ENCODE assay signal across 13 cellular contexts in the genomic region with DNA sequence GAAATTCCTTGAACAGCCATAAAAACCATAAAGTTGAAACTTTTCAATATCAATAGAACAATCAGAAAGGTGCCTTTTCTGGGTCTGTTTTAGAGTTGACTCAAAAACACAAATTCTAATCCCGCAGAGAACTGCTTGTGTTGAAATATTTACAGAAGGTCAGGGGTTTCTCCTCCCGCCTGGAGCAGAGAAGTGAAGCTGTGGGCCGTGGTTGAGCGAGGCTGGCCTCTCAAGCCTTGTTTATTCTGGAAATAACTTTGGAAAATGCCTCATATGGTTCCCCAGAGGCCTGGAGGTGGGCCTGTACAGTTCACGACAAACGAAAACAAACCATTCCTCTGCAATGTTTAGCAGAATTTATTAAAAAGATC.
DNase-seq lines count a peak whose midpoint lies in the region; ATAC-seq, FAIRE-seq and TF ChIP-seq lines count a peak whose summit lies in the region.
"Had no signal": no experiment of that assay in that cellular context is flagged by ENCODE, and none has a peak within 500 bp of the region (broad histone marks: within the 10 kb centered on the region; RNA-seq: fewer than 3 reads in every experiment).

No MANE protein-coding gene starts in this region.

- H3K4me2 ChIP-seq in HepG2 (ENCODE audit: low read depth, low read length), result peak overlapping the region; percentile 63

- TF ChIP-seq EP300 in HepG2 (IDR thresholded peaks at IDR 0.05; ENCODE audit: low read depth in 2 of 2, low read length in 2 of 2) (peak in 1 of 2 experiments; percentile 86; a peak in 2 of 4 replicates), HepG2 (CRISPR knock-in tag; IDR thresholded peaks at IDR 0.05; ENCODE audit: borderline replicate concordance) (no peak; the same call in 1 of the 2 replicates), stomach (IDR thresholded peaks at IDR 0.05) (no peak)

- H3K27me3 ChIP-seq in HepG2 (ENCODE audit: control insufficient read depth in 1 of 2, insufficient read depth in 2 of 2, low read length in 2 of 2), result no peaks in the 10 kb centered on the region
- no peaks in the 10 kb centered on the region for H3K27me3 ChIP-seq in stomach

- H3K36me3 ChIP-seq in HepG2 (replicated peaks in 1 of 2; ENCODE audit: control insufficient read depth in 1 of 2, insufficient read depth in 2 of 2, low read length in 2 of 2) (no peaks in the 10 kb centered on the region), stomach (no peaks in the 10 kb centered on the region)
- H3K36me3 ChIP-seq: neutrophil had no signal

- peak; percentile 87 for FAIRE-seq in HepG2 (lab: Jason Lieb, UNC)

- H3K9ac ChIP-seq in HepG2 (ENCODE audit: insufficient read depth, low read depth, low read length), result peak overlapping the region; percentile 50

- peak; percentile 88 for DNase-seq in H4 (ENCODE audit: low spot score)
- peak; percentile 77 for DNase-seq in cerebellar cortex (ENCODE audit: low spot score)
- DNase-seq in HepG2 (ENCODE audit: low spot score), result peak; percentile 93
- peak; percentile 56 for DNase-seq in stomach
- no peak for DNase-seq in activated T-cell treated with anti-CD3 and anti-CD28 coated beads, Interleukin-2, amount 50 U/mL, for 1 hour
- DNase-seq in NCI-H1436 treated with DMSO at 0.1 percent for 48 hours (lab: John Stamatoyannopoulos, UW), result no peak
- no peak for DNase-seq in RKO (ENCODE audit: low spot score)
- DNase-seq: activated CD8-positive, alpha-beta memory T cell treated with anti-CD3 and anti-CD28 coated beads for 24 hours; effector memory CD4-positive, alpha-beta T cell; PC-3; substantia nigra had no signal

- no TSS peak for BruUV-seq in HepG2 (replicated peaks; lab: Mats Ljungman, UMichigan)

- TF ChIP-seq CTCF in HepG2 (CRISPR knock-in tag; IDR thresholded peaks at IDR 0.05), result no peak
- no peak for TF ChIP-seq CTCF in stomach (IDR thresholded peaks at IDR 0.05)

- H3K79me2 ChIP-seq in HepG2 (ENCODE audit: insufficient read depth, low read length), result peaks cover 3% of the 10 kb centered on the region

- no peaks in the 10 kb centered on the region for H4K20me1 ChIP-seq in HepG2 (ENCODE audit: insufficient read depth, low read length)

- 0% methylated on average over 6 of the region's 6 CpGs for WGBS in HepG2 (ENCODE audit: low lambda C conversion rate)
- 15 to 36% (median 17%) methylated on average over 6 of the region's 6 CpGs for WGBS in stomach, 5 donors

- POLR2A ChIA-PET in HepG2 (lab: Yijun Ruan, JAX), result interaction anchor here (0.6 to 2.6 kb wide), 23 partner anchors 17 to 198 kb away, joined by 3 to 34 read pairs (median 5); partner anchors contain the start of gene ERRFI1

- TF ChIP-seq RAD21 in HepG2 (CRISPR knock-in tag; IDR thresholded peaks at IDR 0.05), result no peak

- ATAC-seq in HepG2, result peak; percentile 78
- ATAC-seq in GM21528 (IDR thresholded peaks at IDR 0.05; ENCODE audit: low FRiP score, unreplicated experiment), result no peak
- ATAC-seq: PC-3 had no signal

- intact Hi-C loops in HepG2 (cut with micrococcal nuclease; ENCODE audit: unreplicated experiment) (no loop called here), stomach (cut with DNase I; ENCODE audit: low total_unique reads) (no loop called here)

- no peak for TF ChIP-seq POLR2A in HepG2 (IDR thresholded peaks at IDR 0.05; ENCODE audit: insufficient read depth in 1 of 2, low read depth in 2 of 2, low read length in 2 of 2)
- TF ChIP-seq POLR2A in stomach (IDR thresholded peaks at IDR 0.05), result no peak

- CTCF ChIA-PET in HepG2 (lab: Yijun Ruan, JAX; ENCODE audit: low intra/inter-chr PET ratio, low total read pairs), result no interaction called here

- H2AFZ ChIP-seq in HepG2 (ENCODE audit: low read length), result no peak overlapping the region

- H3K9me3 ChIP-seq in HepG2 (ENCODE audit: low read length) (no peaks in the 10 kb centered on the region), stomach (no peaks in the 10 kb centered on the region)
- H3K9me3 ChIP-seq: neutrophil had no signal

- H3K4me3 ChIP-seq in HepG2 (replicated peaks in 1 of 3; ENCODE audit: insufficient read depth in 1 of 3, low read depth in 2 of 3, low read length in 3 of 3) (peak overlapping the region in 1 of 3 experiments; percentile 14; a peak in 1 of 6 replicates), stomach (no peak overlapping the region)

- peak overlapping the region; percentile 79 for H3K27ac ChIP-seq in HepG2 (ENCODE audit: extremely low read length, insufficient read depth, low read length)
- peak overlapping the region; percentile 62 to 93 (median 87) for H3K27ac ChIP-seq in stomach
- H3K27ac ChIP-seq: neutrophil had no signal

- peaks cover 88% of the 10 kb centered on the region for H3K4me1 ChIP-seq in HepG2 (ENCODE audit: insufficient read depth, low read length)
- H3K4me1 ChIP-seq in stomach, result peaks cover 43 to 80% (median 56%) of the 10 kb centered on the region in 4 donors

- in situ Hi-C loops in HepG2 (cut with HindIII; ENCODE audit: extremely low pct_ligation_motif_present, low pct_unique_long_range_greater_than_20kb), result no loop called here

TF ChIP-seq in HepG2, 621 proteins besides CTCF, POLR2A, EP300 and RAD21 (continues in another document):
- no peak for TF ChIP-seq MIXL1 (CRISPR knock-in tag; IDR thresholded peaks at IDR 0.05)
- TF ChIP-seq BCL6 (CRISPR knock-in tag; IDR thresholded peaks at IDR 0.05), result peak; percentile 69
- TF ChIP-seq SMARCE1 (IDR thresholded peaks at IDR 0.05; ENCODE audit: borderline replicate concordance), result no peak
- TF ChIP-seq ZNF670 (CRISPR knock-in tag; IDR thresholded peaks at IDR 0.05; ENCODE audit: borderline replicate concordance), result peak; percentile 64; the same call in 1 of the 2 replicates
- TF ChIP-seq ZNF788 (CRISPR knock-in tag; IDR thresholded peaks at IDR 0.05; ENCODE audit: borderline replicate concordance), result no peak
- no peak; the same call in 1 of the 2 replicates for TF ChIP-seq ATF1 (CRISPR knock-in tag; IDR thresholded peaks at IDR 0.05)
- no peak for TF ChIP-seq GTF2F1 (IDR thresholded peaks at IDR 0.05; ENCODE audit: low read length)
- no peak; the same call in 1 of the 2 replicates for TF ChIP-seq ZBTB20 (CRISPR knock-in tag; IDR thresholded peaks at IDR 0.05; ENCODE audit: borderline replicate concordance, low read depth)
- TF ChIP-seq ZNF761 (CRISPR knock-in tag; conservative IDR thresholded peaks at IDR 0.05), result no peak
- TF ChIP-seq TOE1 (CRISPR knock-in tag; IDR thresholded peaks at IDR 0.05), result 0 out of 2 replicates have a peak, but pooled peaks have one; percentile 44
- TF ChIP-seq, protein P1, sequence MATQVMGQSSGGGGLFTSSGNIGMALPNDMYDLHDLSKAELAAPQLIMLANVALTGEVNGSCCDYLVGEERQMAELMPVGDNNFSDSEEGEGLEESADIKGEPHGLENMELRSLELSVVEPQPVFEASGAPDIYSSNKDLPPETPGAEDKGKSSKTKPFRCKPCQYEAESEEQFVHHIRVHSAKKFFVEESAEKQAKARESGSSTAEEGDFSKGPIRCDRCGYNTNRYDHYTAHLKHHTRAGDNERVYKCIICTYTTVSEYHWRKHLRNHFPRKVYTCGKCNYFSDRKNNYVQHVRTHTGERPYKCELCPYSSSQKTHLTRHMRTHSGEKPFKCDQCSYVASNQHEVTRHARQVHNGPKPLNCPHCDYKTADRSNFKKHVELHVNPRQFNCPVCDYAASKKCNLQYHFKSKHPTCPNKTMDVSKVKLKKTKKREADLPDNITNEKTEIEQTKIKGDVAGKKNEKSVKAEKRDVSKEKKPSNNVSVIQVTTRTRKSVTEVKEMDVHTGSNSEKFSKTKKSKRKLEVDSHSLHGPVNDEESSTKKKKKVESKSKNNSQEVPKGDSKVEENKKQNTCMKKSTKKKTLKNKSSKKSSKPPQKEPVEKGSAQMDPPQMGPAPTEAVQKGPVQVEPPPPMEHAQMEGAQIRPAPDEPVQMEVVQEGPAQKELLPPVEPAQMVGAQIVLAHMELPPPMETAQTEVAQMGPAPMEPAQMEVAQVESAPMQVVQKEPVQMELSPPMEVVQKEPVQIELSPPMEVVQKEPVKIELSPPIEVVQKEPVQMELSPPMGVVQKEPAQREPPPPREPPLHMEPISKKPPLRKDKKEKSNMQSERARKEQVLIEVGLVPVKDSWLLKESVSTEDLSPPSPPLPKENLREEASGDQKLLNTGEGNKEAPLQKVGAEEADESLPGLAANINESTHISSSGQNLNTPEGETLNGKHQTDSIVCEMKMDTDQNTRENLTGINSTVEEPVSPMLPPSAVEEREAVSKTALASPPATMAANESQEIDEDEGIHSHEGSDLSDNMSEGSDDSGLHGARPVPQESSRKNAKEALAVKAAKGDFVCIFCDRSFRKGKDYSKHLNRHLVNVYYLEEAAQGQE (IDR thresholded peaks at IDR 0.05; ENCODE audit: borderline replicate concordance in 1 of 2, low read depth in 1 of 2, low read length in 2 of 2), result 0 out of 4 replicates have a peak, but pooled peaks of 1 of the 2 experiments have one; percentile 27
- no peak for TF ChIP-seq RAD51 (IDR thresholded peaks at IDR 0.05; ENCODE audit: borderline replicate concordance)
- TF ChIP-seq SMAD9 (CRISPR knock-in tag; IDR thresholded peaks at IDR 0.05), result no peak
- 0 out of 2 replicates have a peak, but pooled peaks have one; percentile 53 for TF ChIP-seq ZMAT3 (CRISPR knock-in tag; conservative IDR thresholded peaks at IDR 0.05)
- TF ChIP-seq ISX (CRISPR knock-in tag; conservative IDR thresholded peaks at IDR 0.05), result no peak
- TF ChIP-seq HMG20B (CRISPR knock-in tag; conservative IDR thresholded peaks at IDR 0.05), result peak; percentile 54; the same call in 1 of the 2 replicates
- TF ChIP-seq ZBTB21 (CRISPR knock-in tag; IDR thresholded peaks at IDR 0.05), result no peak
- no peak for TF ChIP-seq CENPT (CRISPR knock-in tag; IDR thresholded peaks at IDR 0.05; ENCODE audit: low read depth)
- no peak for TF ChIP-seq MAFF (IDR thresholded peaks at IDR 0.05; ENCODE audit: low read depth, low read length)
- TF ChIP-seq FOXO4 (CRISPR knock-in tag; conservative IDR thresholded peaks at IDR 0.05), result no peak
- TF ChIP-seq MYNN (CRISPR knock-in tag; IDR thresholded peaks at IDR 0.05; ENCODE audit: low read depth), result no peak
- peak; percentile 72 for TF ChIP-seq FOXK1 (CRISPR knock-in tag; IDR thresholded peaks at IDR 0.05; ENCODE audit: borderline replicate concordance, low read depth)
- no peak for TF ChIP-seq GLI4 (CRISPR knock-in tag; IDR thresholded peaks at IDR 0.05; ENCODE audit: borderline replicate concordance)

Comparison
In these comparisons a context has a peak if more than half of its experiments do, and no peak if none do; other contexts are left out.
1. DNase-seq: peak in H4 (single experiment), cerebellar cortex (single experiment), HepG2 (single experiment) and stomach (single experiment); none in activated T-cell treated with anti-CD3 and anti-CD28 coated beads, Interleukin-2, amount 50 U/mL, for 1 hour (single experiment), NCI-H1436 treated with DMSO at 0.1 percent for 48 hours (single experiment) and RKO (single experiment).